Comparison of ENCODE assay signal across 33 cellular contexts in genomic region chr7:14096159-14096558, GRCh38.
"Had no signal": no experiment of that assay in that cellular context is flagged by ENCODE, and none has a peak within 500 bp of the region (broad histone marks: within the 10 kb centered on the region; RNA-seq: fewer than 3 reads in every experiment).

No MANE protein-coding gene starts in this region.

- H3K27me3 ChIP-seq: adrenal gland, body of pancreas, esophagus squamous epithelium had no signal

- H3K27ac ChIP-seq: esophagus squamous epithelium had no signal

- ATAC-seq: activated CD4-positive, alpha-beta T cell treated with anti-CD3 and anti-CD28 coated beads for 36 hours; activated naive CD8-positive, alpha-beta T cell treated with anti-CD3 and anti-CD28 coated beads, Interleukin-2, amount 50 U/mL, for 24 hours; activated T-cell treated with anti-CD3 and anti-CD28 coated beads, Interleukin-2, amount 50 U/mL, for 4 hours; activated T-helper 17 cell treated with anti-CD3 and anti-CD28 coated beads, Interleukin-2, amount 50 U/mL, for 72 hours; body of pancreas; T-helper 17 cell had no signal

- H3K36me3 Mint-ChIP-seq: activated naive CD4-positive, alpha-beta T cell treated with anti-CD3 and anti-CD28 coated beads, Interleukin-2, amount 50 U/mL, for 24 hours; activated naive CD8-positive, alpha-beta T cell treated with anti-CD3 and anti-CD28 coated beads for 36 hours had no signal

- H3K4me3 ChIP-seq: adrenal gland, body of pancreas, esophagus squamous epithelium had no signal

- H3K27me3 Mint-ChIP-seq: activated CD4-positive, alpha-beta memory T cell treated with anti-CD3 and anti-CD28 coated beads, Interleukin-2, amount 10 ng/mL, durations not matched to agents 7 days and 5 days; activated CD4-positive, alpha-beta T cell treated with anti-CD3 and anti-CD28 coated beads for 36 hours; activated CD4-positive, alpha-beta T cell treated with anti-CD3 and anti-CD28 coated beads, Interleukin-2, amount 10 ng/mL, durations not matched to agents 24 days and 14 days; activated naive CD4-positive, alpha-beta T cell treated with anti-CD3 and anti-CD28 coated beads, Interleukin-2, amount 50 U/mL, for 24 hours; activated naive CD8-positive, alpha-beta T cell treated with anti-CD3 and anti-CD28 coated beads for 36 hours; activated naive CD8-positive, alpha-beta T cell treated with anti-CD3 and anti-CD28 coated beads, Interleukin-2, amount 50 U/mL, for 24 hours; activated T-helper 17 cell treated with anti-CD3 and anti-CD28 coated beads, Interleukin-2, amount 50 U/mL, for 72 hours; T-helper 17 cell had no signal

- H3K27ac Mint-ChIP-seq: activated CD4-positive, alpha-beta memory T cell treated with anti-CD3 and anti-CD28 coated beads, Interleukin-2, amount 10 ng/mL, durations not matched to agents 7 days and 5 days; activated CD4-positive, alpha-beta T cell treated with anti-CD3 and anti-CD28 coated beads for 36 hours; activated CD4-positive, alpha-beta T cell treated with anti-CD3 and anti-CD28 coated beads, Interleukin-2, amount 10 ng/mL, durations not matched to agents 24 days and 14 days; activated naive CD4-positive, alpha-beta T cell treated with anti-CD3 and anti-CD28 coated beads, Interleukin-2, amount 50 U/mL, for 24 hours; activated naive CD8-positive, alpha-beta T cell treated with anti-CD3 and anti-CD28 coated beads for 36 hours; activated naive CD8-positive, alpha-beta T cell treated with anti-CD3 and anti-CD28 coated beads, Interleukin-2, amount 50 U/mL, for 24 hours; activated T-helper 17 cell treated with anti-CD3 and anti-CD28 coated beads, Interleukin-2, amount 50 U/mL, for 72 hours; T-helper 17 cell; T-helper 2 cell treated with Interferon-gamma antibody and Interleukin-4, amounts not matched to agents 5 μg/mL and 100 μg/mL, for 36 hours had no signal

- H3K9me3 Mint-ChIP-seq: activated CD4-positive, alpha-beta memory T cell treated with anti-CD3 and anti-CD28 coated beads, Interleukin-2, amount 10 ng/mL, durations not matched to agents 7 days and 5 days; activated CD4-positive, alpha-beta T cell treated with anti-CD3 and anti-CD28 coated beads, Interleukin-2, amount 10 ng/mL, durations not matched to agents 24 days and 14 days; activated naive CD8-positive, alpha-beta T cell treated with anti-CD3 and anti-CD28 coated beads for 36 hours; activated naive CD8-positive, alpha-beta T cell treated with anti-CD3 and anti-CD28 coated beads, Interleukin-2, amount 50 U/mL, for 24 hours; activated T-cell treated with anti-CD3 and anti-CD28 coated beads, Interleukin-2, amount 50 U/mL, for 4 hours; activated T-helper 17 cell treated with anti-CD3 and anti-CD28 coated beads, Interleukin-2, amount 50 U/mL, for 72 hours had no signal

- H3K4me1 Mint-ChIP-seq: activated CD4-positive, alpha-beta memory T cell treated with anti-CD3 and anti-CD28 coated beads, Interleukin-2, amount 10 ng/mL, durations not matched to agents 7 days and 5 days; activated CD4-positive, alpha-beta T cell treated with anti-CD3 and anti-CD28 coated beads for 36 hours; activated CD4-positive, alpha-beta T cell treated with anti-CD3 and anti-CD28 coated beads, Interleukin-2, amount 10 ng/mL, durations not matched to agents 24 days and 14 days; activated naive CD4-positive, alpha-beta T cell treated with anti-CD3 and anti-CD28 coated beads, Interleukin-2, amount 50 U/mL, for 24 hours; activated naive CD8-positive, alpha-beta T cell treated with anti-CD3 and anti-CD28 coated beads for 36 hours; activated naive CD8-positive, alpha-beta T cell treated with anti-CD3 and anti-CD28 coated beads, Interleukin-2, amount 50 U/mL, for 24 hours; activated T-helper 17 cell treated with anti-CD3 and anti-CD28 coated beads, Interleukin-2, amount 50 U/mL, for 72 hours had no signal

- H3K4me1 ChIP-seq: body of pancreas, esophagus squamous epithelium had no signal

- H3K9me3 ChIP-seq: adrenal gland, body of pancreas, esophagus squamous epithelium had no signal

- H3K4me3 Mint-ChIP-seq: activated CD4-positive, alpha-beta memory T cell treated with anti-CD3 and anti-CD28 coated beads, Interleukin-2, amount 10 ng/mL, durations not matched to agents 7 days and 5 days; activated CD4-positive, alpha-beta T cell treated with anti-CD3 and anti-CD28 coated beads for 36 hours; activated CD4-positive, alpha-beta T cell treated with anti-CD3 and anti-CD28 coated beads, Interleukin-2, amount 10 ng/mL, durations not matched to agents 24 days and 14 days; activated naive CD4-positive, alpha-beta T cell treated with anti-CD3 and anti-CD28 coated beads, Interleukin-2, amount 50 U/mL, for 24 hours; activated naive CD8-positive, alpha-beta T cell treated with anti-CD3 and anti-CD28 coated beads for 36 hours; activated naive CD8-positive, alpha-beta T cell treated with anti-CD3 and anti-CD28 coated beads, Interleukin-2, amount 50 U/mL, for 24 hours; activated T-cell treated with anti-CD3 and anti-CD28 coated beads, Interleukin-2, amount 50 U/mL, for 4 hours; activated T-helper 17 cell treated with anti-CD3 and anti-CD28 coated beads, Interleukin-2, amount 50 U/mL, for 72 hours; T-helper 17 cell; T-helper 2 cell treated with Interferon-gamma antibody and Interleukin-4, amounts not matched to agents 5 μg/mL and 100 μg/mL, for 36 hours had no signal

- H3K36me3 ChIP-seq: adrenal gland, esophagus squamous epithelium had no signal

- FAIRE-seq: colon, endometrium, endothelial cell of umbilical vein had no signal

- DNase-seq: activated CD4-positive, alpha-beta memory T cell treated with anti-CD3 and anti-CD28 coated beads, Interleukin-2, amount 10 ng/mL, durations not matched to agents 7 days and 5 days; activated CD4-positive, alpha-beta T cell treated with anti-CD3 and anti-CD28 coated beads for 36 hours; activated CD4-positive, alpha-beta T cell treated with anti-CD3 and anti-CD28 coated beads, Interleukin-2, amount 10 ng/mL, durations not matched to agents 24 days and 14 days; activated CD4-positive, CD25-positive, alpha-beta regulatory T cell; activated CD4-positive, CD25-positive, alpha-beta regulatory T cell treated with anti-CD3 and anti-CD28 coated beads, Interleukin-2, amount 50 U/mL, for 72 hours; activated CD8-positive, alpha-beta memory T cell treated with anti-CD3 and anti-CD28 coated beads, Interleukin-2, amount 50 U/mL, for 48 hours; activated effector memory CD4-positive, alpha-beta T cell treated with Interleukin-2 at 50 U/mL for 16 hours; activated gamma-delta T cell treated with Interleukin-2 at 50 U/mL for 16 hours; activated naive CD4-positive, alpha-beta T cell treated with Interleukin-2 at 50 U/mL for 16 hours; activated naive CD8-positive, alpha-beta T cell treated with anti-CD3 and anti-CD28 coated beads for 36 hours; activated naive CD8-positive, alpha-beta T cell treated with anti-CD3 and anti-CD28 coated beads, Interleukin-2, amount 50 U/mL, for 24 hours; activated T-cell treated with anti-CD3 and anti-CD28 coated beads for 4 hours; activated T-cell treated with anti-CD3 and anti-CD28 coated beads, Interleukin-2, amount 50 U/mL, for 4 hours; amygdala; aorta; body of pancreas; caudate nucleus; cortex of kidney; dermis blood vessel endothelial cell; effector CD4-positive, alpha-beta T cell; esophagus squamous epithelium; foreskin melanocyte; head of caudate nucleus; T-helper 1 cell; T-helper 17 cell; T1000 had no signal
